In the genomic region with DNA sequence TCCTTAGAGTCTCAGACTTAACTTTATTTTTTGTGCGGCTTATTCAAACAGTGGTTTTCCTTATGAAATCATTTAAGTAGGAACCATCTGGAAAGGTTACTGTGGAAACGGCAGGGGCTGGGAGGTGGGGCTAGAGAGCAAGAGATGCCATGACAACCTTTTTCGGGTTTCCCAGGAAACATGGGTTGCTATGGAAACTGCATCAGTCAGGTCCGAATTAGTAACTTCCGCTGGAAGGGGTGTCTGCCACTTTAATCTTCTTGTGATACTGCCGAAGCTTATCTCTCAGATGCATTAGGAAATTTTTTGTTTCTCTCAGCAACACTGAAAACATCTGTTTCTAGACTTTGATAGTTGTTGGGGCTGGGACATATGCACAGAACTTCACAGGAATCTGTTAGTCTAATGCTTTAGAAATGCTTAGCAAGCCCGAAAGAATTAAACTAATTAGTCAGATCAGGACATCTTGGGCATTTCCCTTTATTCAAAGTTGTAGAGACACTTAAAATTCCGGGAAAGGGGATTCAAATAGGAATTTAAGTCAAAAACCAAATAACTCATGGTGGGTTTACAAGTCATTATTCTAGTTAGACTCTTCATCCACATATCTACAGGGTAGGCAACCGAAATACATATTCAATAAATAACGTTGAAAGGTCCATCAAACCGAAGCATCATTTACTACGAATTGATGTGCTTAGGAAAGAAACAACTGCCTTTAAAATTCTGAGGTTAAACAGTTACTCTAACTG, we compare ENCODE assay signal across 8 cellular contexts.
DNase-seq lines count a peak whose midpoint lies in the region; ATAC-seq and TF ChIP-seq lines count a peak whose summit lies in the region.

No MANE protein-coding gene starts in this region.

- no peak for TF ChIP-seq CTCF in GM10248 (IDR thresholded peaks at IDR 0.05; ENCODE audit: control extremely low read depth, extremely low read depth, low read depth, missing control alignments)

- peak; percentile 17 for DNase-seq in GM10248 (ENCODE audit: extremely low spot score)
- peak; percentile 53 for DNase-seq in NCI-H69 (lab: John Stamatoyannopoulos, UW)
- DNase-seq in activated T-helper 1 cell treated with anti-CD3 and anti-CD28 coated beads, Interleukin-2, amount 50 U/mL, for 16 hours (ENCODE audit: low read depth in 1 of 2, low spot score in 1 of 2), result peak; percentile 25 to 58
- DNase-seq in memory B cell (ENCODE audit: low spot score in 2 of 2), result peak in 1 of 2 donors; percentile 25
- DNase-seq in stimulated activated naive CD4-positive, alpha-beta T cell (lab: John Stamatoyannopoulos, UW), result peak; percentile 43 to 79 (median 74)
- DNase-seq in glomerular visceral epithelial cell (ENCODE audit: extremely low spot score), result no peak
- no peak for DNase-seq in DMS153 treated with DMSO at 0.1 percent for 48 hours (lab: John Stamatoyannopoulos, UW; ENCODE audit: unreplicated experiment)

- H3K4me3 Mint-ChIP-seq in memory B cell, result peak overlapping the region; percentile 81

- no peaks in the 10 kb centered on the region for H3K9me3 Mint-ChIP-seq in memory B cell

- CTCF ChIA-PET in GM10248 (lab: Yijun Ruan, JAX), result interaction anchor here (1.0 kb wide), 1 partner anchor 52 kb away, joined by 3 read pairs; no protein-coding TSS in a partner anchor

- H3K27ac Mint-ChIP-seq in memory B cell, result peak overlapping the region; percentile 98

- peaks cover 29% of the 10 kb centered on the region for H3K4me1 Mint-ChIP-seq in memory B cell

- H3K27me3 Mint-ChIP-seq in memory B cell, result no peaks in the 10 kb centered on the region

- H3K36me3 Mint-ChIP-seq in memory B cell, result peaks cover 4% of the 10 kb centered on the region

- ATAC-seq in memory B cell (ENCODE audit: low read depth) (peak; percentile 11), HG03457 (IDR thresholded peaks at IDR 0.05; ENCODE audit: unreplicated experiment) (no peak)

- POLR2A ChIA-PET in GM10248 (lab: Yijun Ruan, JAX), result no interaction called here

Comparison
In these comparisons a context has a peak if more than half of its experiments do, and no peak if none do; other contexts are left out.
1. DNase-seq: peak in GM10248 (single experiment), NCI-H69 (single experiment), activated T-helper 1 cell treated with anti-CD3 and anti-CD28 coated beads, Interleukin-2, amount 50 U/mL, for 16 hours (2 of 2) and stimulated activated naive CD4-positive, alpha-beta T cell (6 of 6); none in glomerular visceral epithelial cell (single experiment) and DMS153 treated with DMSO at 0.1 percent for 48 hours (single experiment).